ENCODE assay signal across 1 cellular context in genomic region chr10:17671307-17671706, GRCh38.
TF ChIP-seq lines count a peak whose summit lies in the region.

No MANE protein-coding gene starts in this region.

TF ChIP-seq in HEK293, 187 proteins besides CTCF, POLR2A, EP300 and RAD21 (continued from another document):
- TF ChIP-seq, protein P1, sequence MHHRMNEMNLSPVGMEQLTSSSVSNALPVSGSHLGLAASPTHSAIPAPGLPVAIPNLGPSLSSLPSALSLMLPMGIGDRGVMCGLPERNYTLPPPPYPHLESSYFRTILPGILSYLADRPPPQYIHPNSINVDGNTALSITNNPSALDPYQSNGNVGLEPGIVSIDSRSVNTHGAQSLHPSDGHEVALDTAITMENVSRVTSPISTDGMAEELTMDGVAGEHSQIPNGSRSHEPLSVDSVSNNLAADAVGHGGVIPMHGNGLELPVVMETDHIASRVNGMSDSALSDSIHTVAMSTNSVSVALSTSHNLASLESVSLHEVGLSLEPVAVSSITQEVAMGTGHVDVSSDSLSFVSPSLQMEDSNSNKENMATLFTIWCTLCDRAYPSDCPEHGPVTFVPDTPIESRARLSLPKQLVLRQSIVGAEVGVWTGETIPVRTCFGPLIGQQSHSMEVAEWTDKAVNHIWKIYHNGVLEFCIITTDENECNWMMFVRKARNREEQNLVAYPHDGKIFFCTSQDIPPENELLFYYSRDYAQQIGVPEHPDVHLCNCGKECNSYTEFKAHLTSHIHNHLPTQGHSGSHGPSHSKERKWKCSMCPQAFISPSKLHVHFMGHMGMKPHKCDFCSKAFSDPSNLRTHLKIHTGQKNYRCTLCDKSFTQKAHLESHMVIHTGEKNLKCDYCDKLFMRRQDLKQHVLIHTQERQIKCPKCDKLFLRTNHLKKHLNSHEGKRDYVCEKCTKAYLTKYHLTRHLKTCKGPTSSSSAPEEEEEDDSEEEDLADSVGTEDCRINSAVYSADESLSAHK (tag by site-specific recombination; IDR thresholded peaks at IDR 0.05) = 0 out of 2 replicates have a peak, but pooled peaks have one; percentile 22
- TF ChIP-seq ZNF580 (tag by site-specific recombination; IDR thresholded peaks at IDR 0.05) (no peak), BCL11A (tag by site-specific recombination; IDR thresholded peaks at IDR 0.05; ENCODE audit: low read depth) (no peak)
